In genomic region chr12:124743479-124744272, GRCh38 we compare ENCODE assay signal across 16 cellular contexts.
DNase-seq lines count a peak whose midpoint lies in the region; ATAC-seq, FAIRE-seq and TF ChIP-seq lines count a peak whose summit lies in the region.
"Had no signal": no experiment of that assay in that cellular context is flagged by ENCODE, and none has a peak within 500 bp of the region (broad histone marks: within the 10 kb centered on the region; RNA-seq: fewer than 3 reads in every experiment).

No MANE protein-coding gene starts in this region.

- H3K36me3 ChIP-seq in cardiac muscle cell (no peaks in the 10 kb centered on the region), endothelial cell of umbilical vein (ENCODE audit: control insufficient read depth in 2 of 2, extremely low read depth in 1 of 2, insufficient read depth in 2 of 2, low read length in 2 of 2) (no peaks in the 10 kb centered on the region), neural progenitor cell (no peaks in the 10 kb centered on the region), transverse colon (no peaks in the 10 kb centered on the region)
- H3K36me3 ChIP-seq: heart right ventricle, upper lobe of left lung had no signal

- H3K27me3 Mint-ChIP-seq in neural progenitor cell (ENCODE audit: insufficient read depth, low read depth): peaks cover 53% of the 10 kb centered on the region

- TF ChIP-seq POLR2A in endothelial cell of umbilical vein (IDR thresholded peaks at IDR 0.05; ENCODE audit: low read depth, low read length) (no peak), transverse colon (IDR thresholded peaks at IDR 0.05) (no peak)

- H3K9ac ChIP-seq in endothelial cell of umbilical vein (replicated peaks; ENCODE audit: extremely low read depth, insufficient read depth, low read length) (no peak overlapping the region), neural progenitor cell (no peak overlapping the region)

- intact Hi-C loops in left cardiac atrium (cut with DNase I): loop anchor here in 1 of 2 donors (10.0 kb wide), 1 partner anchor 59 kb away; no protein-coding TSS in a partner anchor
- intact Hi-C loops in endothelial cell of umbilical vein (cut with micrococcal nuclease): no loop called here
- intact Hi-C loops in transverse colon (cut with DNase I; ENCODE audit: low total_unique reads): no loop called here

- H4K20me1 ChIP-seq in endothelial cell of umbilical vein (replicated peaks; ENCODE audit: control insufficient read depth, extremely low read depth, insufficient read depth, low read length) (no peaks in the 10 kb centered on the region), neural progenitor cell (ENCODE audit: low read depth) (no peaks in the 10 kb centered on the region)

- peaks cover 12% of the 10 kb centered on the region for H3K9me3 Mint-ChIP-seq in neural progenitor cell
- H3K9me3 Mint-ChIP-seq: CD8-positive, alpha-beta memory T cell had no signal

- H3K4me1 ChIP-seq in cardiac muscle cell (ENCODE audit: low read depth) (no peaks in the 10 kb centered on the region), endothelial cell of umbilical vein (ENCODE audit: control insufficient read depth, extremely low read depth, insufficient read depth, low read length) (peaks cover 51% of the 10 kb centered on the region), neural progenitor cell (peaks cover under 1% of the 10 kb centered on the region), transverse colon (peaks cover 25 to 35% (median 29%) of the 10 kb centered on the region in 4 donors)

- TF ChIP-seq EP300 in transverse colon (IDR thresholded peaks at IDR 0.05; ENCODE audit: low read depth): no peak

- WGBS in transverse colon (ENCODE audit: low coverage in 1 of 2), 2 donors: 84 to 95% methylated on average over 4 to 18 of the region's 18 CpGs

- H3K27ac ChIP-seq in cardiac muscle cell (peak overlapping the region; percentile 2), endothelial cell of umbilical vein (ENCODE audit: insufficient read depth, low read depth, low read length) (no peak overlapping the region), neural progenitor cell (no peak overlapping the region), transverse colon (peak overlapping the region; percentile 79 to 90 (median 82))

- TF ChIP-seq CTCF in cardiac muscle cell (IDR thresholded peaks at IDR 0.05; ENCODE audit: low read depth, low read length) (no peak), endothelial cell of umbilical vein (IDR thresholded peaks at IDR 0.05; ENCODE audit: extremely low read depth in 1 of 2, insufficient read depth in 1 of 2, low read depth in 1 of 2, low read length in 2 of 2) (no peak), neural progenitor cell (IDR thresholded peaks at IDR 0.05) (no peak), transverse colon (IDR thresholded peaks at IDR 0.05) (no peak)

- H3K4me1 Mint-ChIP-seq in neural progenitor cell: peaks cover 70% of the 10 kb centered on the region

- H3K27me3 ChIP-seq in cardiac muscle cell (no peaks in the 10 kb centered on the region), endothelial cell of umbilical vein (ENCODE audit: control insufficient read depth in 2 of 2, insufficient read depth in 2 of 2, low read length in 2 of 2) (no peaks in the 10 kb centered on the region), neural progenitor cell (no peaks in the 10 kb centered on the region), transverse colon (no peaks in the 10 kb centered on the region)
- H3K27me3 ChIP-seq: heart right ventricle, upper lobe of left lung had no signal

- no peak overlapping the region for H3K4me3 ChIP-seq in cardiac muscle cell
- no peak overlapping the region for H3K4me3 ChIP-seq in endothelial cell of umbilical vein (replicated peaks in 1 of 3; ENCODE audit: insufficient read depth in 1 of 3, low read depth in 1 of 3, low read length in 3 of 3)
- no peak overlapping the region for H3K4me3 ChIP-seq in neural progenitor cell
- no peak overlapping the region for H3K4me3 ChIP-seq in transverse colon
- H3K4me3 ChIP-seq: heart right ventricle, upper lobe of left lung had no signal

- POLR2A ChIA-PET in endothelial cell of umbilical vein (lab: Charles Lee): no interaction called here

- H3K4me2 ChIP-seq in endothelial cell of umbilical vein (ENCODE audit: insufficient read depth, low read length): no peak overlapping the region
- H3K4me2 ChIP-seq in neural progenitor cell: no peak overlapping the region

- H3K79me2 ChIP-seq in endothelial cell of umbilical vein (ENCODE audit: control insufficient read depth, insufficient read depth, low read length) (no peaks in the 10 kb centered on the region), neural progenitor cell (ENCODE audit: low read depth) (no peaks in the 10 kb centered on the region)

- H2AFZ ChIP-seq in endothelial cell of umbilical vein (ENCODE audit: low read depth, low read length) (no peak overlapping the region), neural progenitor cell (replicated peaks) (no peak overlapping the region)

- peak; percentile 33 for FAIRE-seq in endothelial cell of umbilical vein (lab: Jason Lieb, UNC)
- FAIRE-seq: keratinocyte had no signal

- in situ Hi-C loops in transverse colon (cut with MboI; ENCODE audit: low pct_ligation_motif_present in 1 of 4, low pct_unique_long_range_greater_than_20kb in 1 of 4, low sequenced_read_pairs in 3 of 4): no loop called here

- no TSS peak for BruUV-seq in endothelial cell of umbilical vein (replicated peaks; lab: Mats Ljungman, UMichigan)

- no peaks in the 10 kb centered on the region for H3K9me1 ChIP-seq in endothelial cell of umbilical vein (replicated peaks; ENCODE audit: control insufficient read depth, extremely low read depth, insufficient read depth, low read length)

- no peaks in the 10 kb centered on the region for H3K36me3 Mint-ChIP-seq in neural progenitor cell
- H3K36me3 Mint-ChIP-seq: CD8-positive, alpha-beta memory T cell had no signal

- H3K9me3 ChIP-seq in cardiac muscle cell (ENCODE audit: low read depth) (no peaks in the 10 kb centered on the region), endothelial cell of umbilical vein (replicated peaks; ENCODE audit: control insufficient read depth, insufficient read depth, low read length) (peaks cover 3% of the 10 kb centered on the region), neural progenitor cell (ENCODE audit: low read depth) (no peaks in the 10 kb centered on the region), transverse colon (no peaks in the 10 kb centered on the region)
- H3K9me3 ChIP-seq: upper lobe of left lung had no signal

- DNase-seq in cardiac muscle cell (ENCODE audit: low read depth in 1 of 2, low spot score in 1 of 2) (no peak), left cardiac atrium (no peak), endothelial cell of umbilical vein (ENCODE audit: low read depth, low spot score) (no peak), neural progenitor cell (ENCODE audit: low spot score) (no peak), transverse colon (no peak), NCI-H1436 treated with DMSO at 0.1 percent for 48 hours (lab: John Stamatoyannopoulos, UW) (no peak), NCI-H1105 (lab: John Stamatoyannopoulos, UW) (no peak)
- DNase-seq in activated CD4-positive, alpha-beta T cell treated with anti-CD3 and anti-CD28 coated beads, Interleukin-2, amount 50 U/mL, for 1 hour: no peak
- DNase-seq: activated CD4-positive, alpha-beta T cell treated with anti-CD3 and anti-CD28 coated beads, Interleukin-2, amount 50 U/mL, for 48 hours; activated T-cell treated with anti-CD3 and anti-CD28 coated beads, Interleukin-2, amount 50 U/mL, for 48 hours; CD8-positive, alpha-beta memory T cell; heart right ventricle; PC-3; stimulated activated CD4-positive, alpha-beta T cell treated with anti-CD3 and anti-CD28 coated beads, Interleukin-1b, Interleukin-23, amount 100 ng/mL, for 48 hours had no signal

- no peak for ATAC-seq in left cardiac atrium
- ATAC-seq: heart right ventricle, PC-3 had no signal

- CTCF ChIA-PET in endothelial cell of umbilical vein (lab: Charles Lee): interaction anchor here (0.6 kb wide), 1 partner anchor 345 kb away, joined by 3 read pairs; no protein-coding TSS in a partner anchor

- H3K4me3 Mint-ChIP-seq in neural progenitor cell: peak overlapping the region; percentile 2
- H3K4me3 Mint-ChIP-seq: CD8-positive, alpha-beta memory T cell had no signal

- peaks cover 32% of the 10 kb centered on the region for H3F3A ChIP-seq in neural progenitor cell (ENCODE audit: low read depth)

- H3K27ac Mint-ChIP-seq in neural progenitor cell: peak overlapping the region; percentile 15
- H3K27ac Mint-ChIP-seq: CD8-positive, alpha-beta memory T cell had no signal

- dilution Hi-C loops in endothelial cell of umbilical vein (cut with MboI; ENCODE audit: extremely low pct_ligation_motif_present, low sequenced_read_pairs): no loop called here

TF ChIP-seq in endothelial cell of umbilical vein, 7 proteins besides CTCF, POLR2A, EP300 and RAD21:
- no peak for TF ChIP-seq MYC (IDR thresholded peaks at IDR 0.05; ENCODE audit: low read depth, low read length)
- no peak for TF ChIP-seq MAX (IDR thresholded peaks at IDR 0.05; ENCODE audit: insufficient read depth, insufficient read length)
- no peak for TF ChIP-seq GATA2 (IDR thresholded peaks at IDR 0.05; ENCODE audit: insufficient read depth, insufficient read length, low read depth, low read length)
- TF ChIP-seq EZH2 (IDR thresholded peaks at IDR 0.05; ENCODE audit: borderline replicate concordance, low read depth, low read length, severe bottlenecking): no peak
- TF ChIP-seq FOS (IDR thresholded peaks at IDR 0.05; ENCODE audit: borderline replicate concordance, insufficient read depth, low read length): no peak
- TF ChIP-seq POLR2AphosphoS5 (IDR thresholded peaks at IDR 0.05; ENCODE audit: insufficient read depth, low read depth, low read length): no peak
- TF ChIP-seq JUN (IDR thresholded peaks at IDR 0.05; ENCODE audit: borderline replicate concordance, insufficient read depth, insufficient read length, low read depth): no peak

Comparison
In these comparisons a context has a peak if more than half of its experiments do, and no peak if none do; other contexts are left out.
1. H3K27ac ChIP-seq: peak in cardiac muscle cell (single experiment) and transverse colon (4 of 4); none in endothelial cell of umbilical vein (single experiment) and neural progenitor cell (single experiment).